13 cellular contexts compared by ENCODE assay signal in genomic region chr10:102384053-102384452, GRCh38. TPM values are rescaled to one million over a fixed set of nuclear protein-coding genes. Genes with fewer than 3 reads are reported as not detected.
DNase-seq lines count a peak whose midpoint lies in the region; ATAC-seq and TF ChIP-seq lines count a peak whose summit lies in the region.
"Had no signal": no experiment of that assay in that cellular context is flagged by ENCODE, and none has a peak within 500 bp of the region (broad histone marks: within the 10 kb centered on the region; RNA-seq: fewer than 3 reads in every experiment).

No MANE protein-coding gene starts in this region.

- peak overlapping the region in 1 of 8 donors; percentile 18 for H3K27ac Mint-ChIP-seq in CD8-positive, alpha-beta memory T cell
- H3K27ac Mint-ChIP-seq: activated naive CD4-positive, alpha-beta T cell treated with anti-CD3 and anti-CD28 coated beads, Interleukin-2, amount 50 U/mL, for 72 hours had no signal

- H3K36me3 Mint-ChIP-seq in CD8-positive, alpha-beta memory T cell = peaks cover 0 to 40% (median 5%) of the 10 kb centered on the region in 3 donors
- H3K36me3 Mint-ChIP-seq: activated naive CD4-positive, alpha-beta T cell treated with anti-CD3 and anti-CD28 coated beads, Interleukin-2, amount 50 U/mL, for 72 hours had no signal

- H3K4me3 Mint-ChIP-seq in CD8-positive, alpha-beta memory T cell = no peak overlapping the region
- H3K4me3 Mint-ChIP-seq: CD4-positive, alpha-beta memory T cell had no signal

- H3K27me3 Mint-ChIP-seq in CD8-positive, alpha-beta memory T cell = no peaks in the 10 kb centered on the region
- H3K27me3 Mint-ChIP-seq: CD4-positive, alpha-beta memory T cell had no signal

- no peak for ATAC-seq in GM21723 (IDR thresholded peaks at IDR 0.05; ENCODE audit: unreplicated experiment)

- POLR2A ChIA-PET in CD8-positive, alpha-beta memory T cell (lab: Charles Lee) = no interaction called here

- no peak overlapping the region for H3K9ac ChIP-seq in subcutaneous abdominal adipose tissue (ENCODE audit: low read length in 5 of 5)

- H3K36me3 ChIP-seq in cardiac muscle cell (peaks cover 26% of the 10 kb centered on the region), right atrium auricular region (peaks cover 41% of the 10 kb centered on the region), subcutaneous abdominal adipose tissue (ENCODE audit: control insufficient read depth in 5 of 5, insufficient read depth in 5 of 5, low read length in 5 of 5) (peaks cover 0 to 40% (median 39%) of the 10 kb centered on the region in 5 donors)
- peaks cover 22% of the 10 kb centered on the region for H3K36me3 ChIP-seq in CD8-positive, alpha-beta memory T cell (ENCODE audit: insufficient read depth, low read length)

- H3K4me1 ChIP-seq in cardiac muscle cell (ENCODE audit: low read depth) (no peaks in the 10 kb centered on the region), right atrium auricular region (no peaks in the 10 kb centered on the region), subcutaneous abdominal adipose tissue (ENCODE audit: control insufficient read depth in 5 of 5, insufficient read depth in 5 of 5, low read length in 5 of 5) (peaks cover 5 to 16% (median 13%) of the 10 kb centered on the region in 5 donors)
- H3K4me1 ChIP-seq in CD8-positive, alpha-beta memory T cell (ENCODE audit: insufficient read depth, low read length) = no peaks in the 10 kb centered on the region
- H3K4me1 ChIP-seq: left ventricle myocardium inferior had no signal

- DNase-seq in cardiac muscle cell (ENCODE audit: low read depth in 1 of 2, low spot score in 1 of 2) (peak; percentile 43), right atrium auricular region (ENCODE audit: low spot score) (no peak), OCI-M1 (lab: John Stamatoyannopoulos, UW) (peak; percentile 28), fibroblast of the aortic adventitia (ENCODE audit: low read depth) (peak; percentile 15), LoVo (ENCODE audit: low spot score) (no peak)
- DNase-seq in CD8-positive, alpha-beta memory T cell = no peak
- DNase-seq: CD4-positive, alpha-beta memory T cell; left ventricle myocardium inferior; NCI-H524 treated with DMSO at 0.1 percent for 48 hours had no signal

- no peaks in the 10 kb centered on the region for H3K4me1 Mint-ChIP-seq in CD8-positive, alpha-beta memory T cell

- no peaks in the 10 kb centered on the region for H3K9me3 Mint-ChIP-seq in CD8-positive, alpha-beta memory T cell
- H3K9me3 Mint-ChIP-seq: activated naive CD4-positive, alpha-beta T cell treated with anti-CD3 and anti-CD28 coated beads, Interleukin-2, amount 50 U/mL, for 72 hours; CD4-positive, alpha-beta memory T cell had no signal

- H3K27me3 ChIP-seq in cardiac muscle cell (peaks cover under 1% of the 10 kb centered on the region), right atrium auricular region (no peaks in the 10 kb centered on the region), subcutaneous abdominal adipose tissue (ENCODE audit: control insufficient read depth in 5 of 5, insufficient read depth in 4 of 5, low read length in 5 of 5) (no peaks in the 10 kb centered on the region)
- no peaks in the 10 kb centered on the region for H3K27me3 ChIP-seq in CD8-positive, alpha-beta memory T cell (ENCODE audit: insufficient read depth, low read length, poor library complexity, severe bottlenecking)

- TF ChIP-seq CTCF in cardiac muscle cell (IDR thresholded peaks at IDR 0.05; ENCODE audit: low read depth, low read length) (peak; percentile 33), right atrium auricular region (IDR thresholded peaks at IDR 0.05) (no peak), fibroblast of the aortic adventitia (IDR thresholded peaks at IDR 0.05; ENCODE audit: insufficient read depth, low read length) (peak; percentile 16)

- no peaks in the 10 kb centered on the region for H3K9me3 ChIP-seq in cardiac muscle cell (ENCODE audit: low read depth)
- H3K9me3 ChIP-seq in right atrium auricular region = no peaks in the 10 kb centered on the region
- no peaks in the 10 kb centered on the region for H3K9me3 ChIP-seq in subcutaneous abdominal adipose tissue (ENCODE audit: control insufficient read depth in 5 of 5, low read length in 5 of 5)
- no peaks in the 10 kb centered on the region for H3K9me3 ChIP-seq in CD8-positive, alpha-beta memory T cell (ENCODE audit: low read length)
- H3K9me3 ChIP-seq: left ventricle myocardium inferior had no signal

- H3K4me3 ChIP-seq in cardiac muscle cell (no peak overlapping the region), right atrium auricular region (no peak overlapping the region), fibroblast of the aortic adventitia (ENCODE audit: low read depth, low read length) (no peak overlapping the region), subcutaneous abdominal adipose tissue (ENCODE audit: low read depth in 1 of 5, low read length in 5 of 5) (no peak overlapping the region)
- H3K4me3 ChIP-seq in CD8-positive, alpha-beta memory T cell (ENCODE audit: low read length) = no peak overlapping the region
- H3K4me3 ChIP-seq: left ventricle myocardium inferior had no signal

- H3K27ac ChIP-seq in cardiac muscle cell (no peak overlapping the region), right atrium auricular region (no peak overlapping the region), subcutaneous abdominal adipose tissue (ENCODE audit: low read depth, low read length) (peak overlapping the region; percentile 3)
- no peak overlapping the region for H3K27ac ChIP-seq in CD8-positive, alpha-beta memory T cell (ENCODE audit: low read depth, low read length)
- H3K27ac ChIP-seq: epithelial cell of prostate, left ventricle myocardium inferior had no signal

- CTCF ChIA-PET in CD8-positive, alpha-beta memory T cell (lab: Charles Lee) = interaction anchor here (0.6 to 4.1 kb wide), 9 partner anchors 10 to 300 kb away, joined by 3 to 21 read pairs (median 4); no protein-coding TSS in a partner anchor

RNA-seq across cellular contexts. Expression of gene NFKB2, which starts 11.5 kb away (rescaled TPM):
- 21.5 and 29.8 TPM in 2 replicates for total RNA-seq in cardiac muscle cell
- 10.6 and 10.8 TPM in 2 replicates for polyA plus RNA-seq in cardiac muscle cell
- 10 to 100 TPM in 1 of 2 donors, 1 to 10 TPM in 1; 7.3 to 15.6 TPM for total RNA-seq in right atrium auricular region
- total RNA-seq in fibroblast of the aortic adventitia (ENCODE audit: low replicate concordance) = 9.0 and 16.2 TPM in 2 replicates
- 100 to 1,000 TPM; 323 to 324 TPM for total RNA-seq in CD8-positive, alpha-beta memory T cell
- polyA plus RNA-seq in CD8-positive, alpha-beta memory T cell = 14.0 TPM

RNA-seq across cellular contexts. Expression of gene PSD, which starts 34.5 kb away (rescaled TPM):
- total RNA-seq in cardiac muscle cell = 19.8 and 24.7 TPM in 2 replicates
- polyA plus RNA-seq in cardiac muscle cell = 13.2 and 18.5 TPM in 2 replicates
- 1 to 10 TPM; 2.2 to 9.7 TPM for total RNA-seq in right atrium auricular region
- total RNA-seq in fibroblast of the aortic adventitia (ENCODE audit: low replicate concordance) = 0.18 and 1.3 TPM in 2 replicates
- 1 to 10 TPM; 2.5 to 3.2 TPM for total RNA-seq in CD8-positive, alpha-beta memory T cell
- 1.9 TPM for polyA plus RNA-seq in CD8-positive, alpha-beta memory T cell

RNA-seq across cellular contexts. Expression of gene FBXL15, which starts 36.6 kb away (rescaled TPM):
- total RNA-seq in cardiac muscle cell = 36.3 and 46.6 TPM in 2 replicates
- 40.9 and 46.3 TPM in 2 replicates for polyA plus RNA-seq in cardiac muscle cell
- 10 to 100 TPM; 16.6 to 21.3 TPM for total RNA-seq in right atrium auricular region
- total RNA-seq in fibroblast of the aortic adventitia (ENCODE audit: low replicate concordance) = 5.2 and 39.6 TPM in 2 replicates
- 10 to 100 TPM; 13.5 to 16.3 TPM for total RNA-seq in CD8-positive, alpha-beta memory T cell
- polyA plus RNA-seq in CD8-positive, alpha-beta memory T cell = 33.4 TPM

RNA-seq across cellular contexts. Expression of gene CUEDC2, which starts 48.3 kb away (rescaled TPM):
- 113 and 134 TPM in 2 replicates for total RNA-seq in cardiac muscle cell
- 190 and 193 TPM in 2 replicates for polyA plus RNA-seq in cardiac muscle cell
- total RNA-seq in right atrium auricular region = 10 to 100 TPM; 79.1 to 87.1 TPM
- 40.9 and 61.4 TPM in 2 replicates for total RNA-seq in fibroblast of the aortic adventitia (ENCODE audit: low replicate concordance)
- total RNA-seq in CD8-positive, alpha-beta memory T cell = 10 to 100 TPM; 62.4 to 64.8 TPM
- polyA plus RNA-seq in CD8-positive, alpha-beta memory T cell = 61.7 TPM

Comparison
In these comparisons a context has a peak if more than half of its experiments do, and no peak if none do; other contexts are left out.
1. DNase-seq: peak in cardiac muscle cell (2 of 2), OCI-M1 (single experiment) and fibroblast of the aortic adventitia (single experiment); none in right atrium auricular region (single experiment), LoVo (single experiment) and CD8-positive, alpha-beta memory T cell (0 of 5).
2. CTCF ChIP-seq: peak in cardiac muscle cell (single experiment) and fibroblast of the aortic adventitia (single experiment); none in right atrium auricular region (0 of 2).
3. RNA of gene NFKB2, which starts 11.5 kb away (total RNA-seq): 323 to 324 TPM in CD8-positive, alpha-beta memory T cell; 21.5 to 29.8 TPM in cardiac muscle cell, 9.0 to 16.2 TPM in fibroblast of the aortic adventitia and 7.3 to 15.6 TPM in right atrium auricular region; every median in the first group is over 10 times any median in the second.